Comparison of ENCODE assay signal across 1 cellular context in the genomic region with DNA sequence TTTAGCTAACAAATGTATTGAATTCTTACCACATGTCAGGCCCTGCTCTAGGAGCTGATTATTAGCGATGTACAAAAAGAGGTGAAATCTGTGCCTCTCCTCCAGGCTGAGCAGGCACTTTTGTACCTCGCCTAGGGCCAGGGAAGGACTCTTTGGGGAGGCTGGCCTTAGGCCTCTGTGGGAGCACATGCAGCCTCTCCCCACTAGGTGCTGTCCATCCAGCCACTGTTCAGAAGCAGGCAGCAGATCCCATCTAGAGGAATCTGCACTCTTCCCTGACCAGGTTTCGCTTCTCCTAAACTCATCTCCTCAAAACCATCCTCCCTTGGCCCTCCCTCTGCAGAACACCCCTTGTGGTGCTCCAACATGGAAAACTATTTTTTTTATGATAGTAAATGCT.
TF ChIP-seq lines count a peak whose summit lies in the region.

No MANE protein-coding gene starts in this region.

TF ChIP-seq in SK-N-SH, 30 proteins besides CTCF, POLR2A, EP300 and RAD21 (continued from another document):
- TF ChIP-seq RXRA (IDR thresholded peaks at IDR 0.05; ENCODE audit: borderline replicate concordance, low read depth) = no peak
